ENCODE assay signal across 11 cellular contexts in genomic region chr14:73695997-73696396, GRCh38. TPM values are rescaled to one million over a fixed set of nuclear protein-coding genes. Genes with fewer than 3 reads are reported as not detected.
A peak's percentile ranks its signal among the peaks of the same experiment; 100 is the strongest.
DNase-seq lines count a peak whose midpoint lies in the region; ATAC-seq and TF ChIP-seq lines count a peak whose summit lies in the region.
"Had no signal": no experiment of that assay in that cellular context is flagged by ENCODE, and none has a peak within 500 bp of the region (broad histone marks: within the 10 kb centered on the region; RNA-seq: fewer than 3 reads in every experiment).

No MANE protein-coding gene starts in this region.

- no peak overlapping the region for H3K14ac ChIP-seq in mesenchymal stem cell (ENCODE audit: low read length in 2 of 2)

- H3K4me3 Mint-ChIP-seq in endodermal cell: no peak overlapping the region

- H3K27ac Mint-ChIP-seq in endodermal cell: no peak overlapping the region

- H3K4me3 ChIP-seq in mesenchymal stem cell (ENCODE audit: insufficient read depth in 1 of 2, low read depth in 1 of 2, low read length in 2 of 2) (peak overlapping the region in 1 of 2 experiments; percentile 33), endodermal cell (ENCODE audit: low read length) (no peak overlapping the region)
- H3K4me3 ChIP-seq: pancreas had no signal

- WGBS in mesenchymal stem cell: 100% methylated on average over 2 of the region's 2 CpGs
- 86 to 96% methylated on average over 2 of the region's 2 CpGs for WGBS in endodermal cell (ENCODE audit: insufficient coverage in 1 of 2, insufficient read length in 1 of 2), 2 experiments

- peaks cover 6% of the 10 kb centered on the region for H3K4me1 Mint-ChIP-seq in endodermal cell

- peaks cover 39% of the 10 kb centered on the region for H3K36me3 Mint-ChIP-seq in endodermal cell (ENCODE audit: low read depth)

- H2AK5ac ChIP-seq in mesenchymal stem cell (ENCODE audit: low read length, severe bottlenecking): no peak overlapping the region

- no peak overlapping the region for H3K4me2 ChIP-seq in mesenchymal stem cell (ENCODE audit: low read length, poor library complexity, severe bottlenecking)

- no peak overlapping the region for H2AFZ ChIP-seq in mesenchymal stem cell (ENCODE audit: low read depth, low read length)

- H3K36me3 ChIP-seq in mesenchymal stem cell (ENCODE audit: control insufficient read depth in 1 of 2, insufficient read depth in 2 of 2, low read depth in 1 of 2, low read length in 2 of 2) (peaks cover 3 to 17% of the 10 kb centered on the region in 2 experiments), endodermal cell (ENCODE audit: control insufficient read depth, insufficient read depth, low read length) (peaks cover 29% of the 10 kb centered on the region)
- H3K36me3 ChIP-seq: pancreas had no signal

- H3K79me1 ChIP-seq in mesenchymal stem cell (replicated peaks; ENCODE audit: low read length, poor library complexity, severe bottlenecking): peaks cover 6% of the 10 kb centered on the region

- H3K9me3 ChIP-seq in mesenchymal stem cell (ENCODE audit: control insufficient read depth, low read length) (no peaks in the 10 kb centered on the region), endodermal cell (ENCODE audit: control insufficient read depth, low read length) (no peaks in the 10 kb centered on the region)
- H3K9me3 ChIP-seq: pancreas had no signal

- H4K8ac ChIP-seq in mesenchymal stem cell (ENCODE audit: low read length): no peak overlapping the region

- no peaks in the 10 kb centered on the region for H3K9me3 Mint-ChIP-seq in endodermal cell

- H4K91ac ChIP-seq in mesenchymal stem cell (ENCODE audit: low read length): no peak overlapping the region

- no peak overlapping the region for H3K4ac ChIP-seq in mesenchymal stem cell (ENCODE audit: low read depth in 1 of 2, low read length in 2 of 2)

- H3K27ac ChIP-seq in mesenchymal stem cell (ENCODE audit: low read length, poor library complexity, severe bottlenecking) (no peak overlapping the region), endodermal cell (ENCODE audit: low read depth, low read length) (no peak overlapping the region)
- H3K27ac ChIP-seq: pancreas had no signal

- ATAC-seq in GM18907 (IDR thresholded peaks at IDR 0.05; ENCODE audit: unreplicated experiment) (peak; percentile 65), GM21717 (IDR thresholded peaks at IDR 0.05; ENCODE audit: unreplicated experiment) (peak; percentile 65), HG03460 (IDR thresholded peaks at IDR 0.05; ENCODE audit: unreplicated experiment) (peak; percentile 41)
- ATAC-seq: pancreas had no signal

- H3K27me3 Mint-ChIP-seq in endodermal cell (ENCODE audit: insufficient read depth): no peaks in the 10 kb centered on the region

- H3K23ac ChIP-seq in mesenchymal stem cell (ENCODE audit: low read length in 2 of 2): no peak overlapping the region

- no peak overlapping the region for H2BK5ac ChIP-seq in mesenchymal stem cell (ENCODE audit: low read depth, low read length, poor library complexity, severe bottlenecking)

- H3K27me3 ChIP-seq in mesenchymal stem cell (ENCODE audit: control insufficient read depth in 1 of 2, insufficient read depth in 1 of 2, low read length in 2 of 2) (no peaks in the 10 kb centered on the region), endodermal cell (ENCODE audit: control insufficient read depth, insufficient read depth, low read length, poor library complexity, severe bottlenecking) (no peaks in the 10 kb centered on the region)
- H3K27me3 ChIP-seq: pancreas had no signal

- H3K9ac ChIP-seq in mesenchymal stem cell (ENCODE audit: low read length) (peak overlapping the region; percentile 79), endodermal cell (ENCODE audit: extremely low read depth, low read length, poor library complexity, severe bottlenecking) (no peak overlapping the region)

- no peak overlapping the region for H3K18ac ChIP-seq in mesenchymal stem cell (ENCODE audit: low read depth in 1 of 2, low read length in 2 of 2)

- no peak overlapping the region for H2BK15ac ChIP-seq in mesenchymal stem cell (ENCODE audit: low read depth, poor library complexity, severe bottlenecking)

- H3K4me1 ChIP-seq in mesenchymal stem cell (ENCODE audit: control insufficient read depth, insufficient read depth, low read depth, low read length) (peaks cover 3% of the 10 kb centered on the region), endodermal cell (ENCODE audit: control insufficient read depth, insufficient read depth, low read length) (peaks cover 5% of the 10 kb centered on the region)
- H3K4me1 ChIP-seq: pancreas had no signal

- DNase-seq in mesenchymal stem cell (no peak), endodermal cell (no peak), NCI-H2227 (lab: John Stamatoyannopoulos, UW; ENCODE audit: unreplicated experiment) (no peak), Kasumi-1 (lab: John Stamatoyannopoulos, UW) (no peak), NCI-H1092 treated with DMSO at 0.1 percent for 48 hours (lab: John Stamatoyannopoulos, UW) (no peak)
- DNase-seq: GDM1, NCI-H1417 treated with DMSO at 0.1 percent for 48 hours, pancreas had no signal

- no peak for TF ChIP-seq CTCF in endodermal cell (conservative IDR thresholded peaks at IDR 0.05)

- H2BK12ac ChIP-seq in mesenchymal stem cell (ENCODE audit: low read length in 2 of 2): no peak overlapping the region

- no peak overlapping the region for H2BK120ac ChIP-seq in mesenchymal stem cell (ENCODE audit: low read depth, low read length)

RNA-seq across cellular contexts. Expression of gene PNMA1, which starts 18.2 kb away (rescaled TPM):
- polyA plus RNA-seq in mesenchymal stem cell (2013, experiment 1 of 2): 53.1 TPM
- polyA plus RNA-seq in mesenchymal stem cell (2013, experiment 2 of 2): 53.5 TPM
- total RNA-seq in endodermal cell: 10 to 100 TPM; 66.9 to 70.4 TPM
- polyA plus RNA-seq in endodermal cell (2013, experiment 1 of 2): 114 TPM
- polyA plus RNA-seq in endodermal cell (2013, experiment 2 of 2): 103 TPM

RNA-seq across cellular contexts. Expression of gene DNAL1, which starts 51.2 kb away (rescaled TPM):
- polyA plus RNA-seq in mesenchymal stem cell (2013, experiment 1 of 2): 15.1 TPM
- 17.0 TPM for polyA plus RNA-seq in mesenchymal stem cell (2013, experiment 2 of 2)
- 10 to 100 TPM; 22.9 to 30.5 TPM for total RNA-seq in endodermal cell
- 11.6 TPM for polyA plus RNA-seq in endodermal cell (2013, experiment 1 of 2)
- 12.5 TPM for polyA plus RNA-seq in endodermal cell (2013, experiment 2 of 2)
